Comparison of ENCODE assay signal across 8 cellular contexts in genomic region chr1:187928288-187928687, GRCh38.
A peak's percentile ranks its signal among the peaks of the same experiment; 100 is the strongest.
DNase-seq lines count a peak whose midpoint lies in the region; ATAC-seq, FAIRE-seq and TF ChIP-seq lines count a peak whose summit lies in the region.

No MANE protein-coding gene starts in this region.

- no peak overlapping the region for H3K4me3 Mint-ChIP-seq in activated T-cell treated with anti-CD3 and anti-CD28 coated beads, Interleukin-2, amount 50 U/mL, for 24 hours

- no peaks in the 10 kb centered on the region for H3K4me1 ChIP-seq in esophagus squamous epithelium

- H3K27me3 ChIP-seq in esophagus squamous epithelium = no peaks in the 10 kb centered on the region

- TF ChIP-seq CTCF in D721Med (IDR thresholded peaks at IDR 0.05; ENCODE audit: insufficient read depth, missing control alignments) (peak; percentile 74), esophagus squamous epithelium (IDR thresholded peaks at IDR 0.05) (no peak)

- no peak overlapping the region for H3K27ac Mint-ChIP-seq in activated T-cell treated with anti-CD3 and anti-CD28 coated beads, Interleukin-2, amount 50 U/mL, for 24 hours

- ATAC-seq in HG02678 (IDR thresholded peaks at IDR 0.05; ENCODE audit: unreplicated experiment) = peak; percentile 66

- intact Hi-C loops in esophagus squamous epithelium (cut with DNase I) = no loop called here

- H3K27me3 Mint-ChIP-seq in activated T-cell treated with anti-CD3 and anti-CD28 coated beads, Interleukin-2, amount 50 U/mL, for 24 hours = no peaks in the 10 kb centered on the region

- no peak overlapping the region for H3K4me3 ChIP-seq in esophagus squamous epithelium

- H3K4me1 Mint-ChIP-seq in activated T-cell treated with anti-CD3 and anti-CD28 coated beads, Interleukin-2, amount 50 U/mL, for 24 hours (ENCODE audit: low read depth) = no peaks in the 10 kb centered on the region

- DNase-seq in D721Med (ENCODE audit: insufficient read length, low spot score) (peak; percentile 21), kidney tubule cell (ENCODE audit: low spot score) (peak; percentile 38), GM03348 (ENCODE audit: low spot score) (no peak), esophagus squamous epithelium (lab: John Stamatoyannopoulos, UW) (no peak)
- no peak for DNase-seq in activated T-cell treated with anti-CD3 and anti-CD28 coated beads, Interleukin-2, amount 50 U/mL, for 24 hours
- no peak for DNase-seq in effector CD8-positive, alpha-beta T cell (lab: John Stamatoyannopoulos, UW)

- no peaks in the 10 kb centered on the region for H3K9me3 ChIP-seq in esophagus squamous epithelium

- peaks cover 5% of the 10 kb centered on the region for H3K9me3 Mint-ChIP-seq in activated T-cell treated with anti-CD3 and anti-CD28 coated beads, Interleukin-2, amount 50 U/mL, for 24 hours

- H3K36me3 Mint-ChIP-seq in activated T-cell treated with anti-CD3 and anti-CD28 coated beads, Interleukin-2, amount 50 U/mL, for 24 hours (ENCODE audit: low read depth) = no peaks in the 10 kb centered on the region

- no peak for FAIRE-seq in D721Med (lab: Jason Lieb, UNC)
- peak; percentile 38 for FAIRE-seq in TTC549 (lab: Jason Lieb, UNC)

- TF ChIP-seq POLR2A in esophagus squamous epithelium (IDR thresholded peaks at IDR 0.05) = no peak

- H3K36me3 ChIP-seq in esophagus squamous epithelium = no peaks in the 10 kb centered on the region

- H3K27ac ChIP-seq in esophagus squamous epithelium = no peak overlapping the region

- 30 to 34% methylated on average over 4 of the region's 4 CpGs for WGBS in esophagus squamous epithelium, 2 donors

Comparison
In these comparisons a context has a peak if more than half of its experiments do, and no peak if none do; other contexts are left out.
1. DNase-seq: peak in D721Med (single experiment) and kidney tubule cell (single experiment); none in GM03348 (single experiment), activated T-cell treated with anti-CD3 and anti-CD28 coated beads, Interleukin-2, amount 50 U/mL, for 24 hours (single experiment), esophagus squamous epithelium (single experiment) and effector CD8-positive, alpha-beta T cell (single experiment).